ENCODE assay signal across 1 cellular context in the genomic region with DNA sequence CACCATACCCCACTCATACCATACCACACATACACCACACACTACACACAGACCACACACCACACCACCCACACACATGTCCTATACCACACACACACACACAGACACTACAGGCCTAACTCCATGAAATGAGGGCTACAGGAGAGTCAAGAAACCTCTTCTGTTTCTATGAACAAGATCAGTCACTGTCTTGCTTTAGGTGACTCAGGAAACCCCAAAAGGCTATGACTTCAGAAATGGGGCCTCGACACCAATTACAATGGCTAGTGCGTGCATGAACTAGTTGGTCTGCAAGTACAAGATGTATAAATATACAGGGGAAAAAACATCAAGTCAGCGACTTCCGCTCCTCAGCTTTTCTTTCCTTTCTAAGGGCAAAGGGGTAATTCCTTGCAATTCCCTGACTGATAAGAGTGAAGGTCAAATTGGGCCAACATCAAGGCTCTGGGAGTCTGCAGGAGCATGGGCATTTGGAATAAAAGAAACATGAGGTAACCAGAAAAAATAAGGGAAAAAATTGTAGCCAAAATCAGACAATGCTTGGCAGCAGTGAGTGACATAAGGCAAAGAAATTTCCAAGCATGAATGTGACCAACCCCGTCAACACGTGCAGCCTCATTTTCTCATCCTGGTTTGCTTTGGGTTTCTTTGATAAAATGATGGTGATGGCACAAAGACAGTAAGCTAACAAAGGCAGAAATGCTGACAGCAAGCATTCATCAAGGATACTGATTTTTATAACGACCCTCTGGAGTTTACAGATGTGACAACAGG.
TF ChIP-seq lines count a peak whose summit lies in the region.

No MANE protein-coding gene starts in this region.

TF ChIP-seq in endothelial cell of umbilical vein, 7 proteins besides CTCF, POLR2A, EP300 and RAD21:
- TF ChIP-seq JUN (IDR thresholded peaks at IDR 0.05; ENCODE audit: borderline replicate concordance, insufficient read depth, insufficient read length, low read depth) (peak; percentile 79), MYC (IDR thresholded peaks at IDR 0.05; ENCODE audit: low read depth, low read length) (no peak), EZH2 (IDR thresholded peaks at IDR 0.05; ENCODE audit: borderline replicate concordance, low read depth, low read length, severe bottlenecking) (no peak), GATA2 (IDR thresholded peaks at IDR 0.05; ENCODE audit: insufficient read depth, insufficient read length, low read depth, low read length) (peak; percentile 95), POLR2AphosphoS5 (IDR thresholded peaks at IDR 0.05; ENCODE audit: insufficient read depth, low read depth, low read length) (peak; percentile 77), FOS (IDR thresholded peaks at IDR 0.05; ENCODE audit: borderline replicate concordance, insufficient read depth, low read length) (peak; percentile 57)
- TF ChIP-seq, protein P1, sequence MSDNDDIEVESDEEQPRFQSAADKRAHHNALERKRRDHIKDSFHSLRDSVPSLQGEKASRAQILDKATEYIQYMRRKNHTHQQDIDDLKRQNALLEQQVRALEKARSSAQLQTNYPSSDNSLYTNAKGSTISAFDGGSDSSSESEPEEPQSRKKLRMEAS (IDR thresholded peaks at IDR 0.05; ENCODE audit: insufficient read depth, insufficient read length): peak; percentile 87
